ENCODE assay signal across 1 cellular context in the genomic region with DNA sequence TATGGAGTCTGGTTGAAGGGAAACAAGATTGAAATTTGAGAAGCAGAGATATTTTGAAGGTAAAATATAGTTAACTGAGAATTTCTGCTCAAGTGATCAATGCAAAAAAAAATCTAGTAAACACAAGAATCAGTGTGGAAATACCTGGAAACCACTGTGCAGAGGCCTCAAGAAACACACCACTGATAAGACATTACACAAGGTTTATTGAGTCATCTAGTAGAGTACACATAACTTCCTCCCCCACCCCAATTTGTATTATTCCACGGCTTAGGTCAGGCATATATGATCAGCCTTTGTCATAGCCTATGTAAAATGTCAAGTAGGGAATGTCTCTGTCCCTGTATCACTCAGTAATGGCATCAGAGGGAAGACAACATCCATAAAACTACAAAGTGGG.
TF ChIP-seq lines count a peak whose summit lies in the region.

No MANE protein-coding gene starts in this region.

TF ChIP-seq in HepG2, 621 proteins besides CTCF, POLR2A, EP300 and RAD21 (continued from another document):
- TF ChIP-seq ZNF24 (IDR thresholded peaks at IDR 0.05) (no peak), PTBP1 (IDR thresholded peaks at IDR 0.05; ENCODE audit: low read depth, low read length, poor library complexity, severe bottlenecking) (no peak), SMAD3 (CRISPR knock-in tag; IDR thresholded peaks at IDR 0.05) (no peak)
